In the genomic region with DNA sequence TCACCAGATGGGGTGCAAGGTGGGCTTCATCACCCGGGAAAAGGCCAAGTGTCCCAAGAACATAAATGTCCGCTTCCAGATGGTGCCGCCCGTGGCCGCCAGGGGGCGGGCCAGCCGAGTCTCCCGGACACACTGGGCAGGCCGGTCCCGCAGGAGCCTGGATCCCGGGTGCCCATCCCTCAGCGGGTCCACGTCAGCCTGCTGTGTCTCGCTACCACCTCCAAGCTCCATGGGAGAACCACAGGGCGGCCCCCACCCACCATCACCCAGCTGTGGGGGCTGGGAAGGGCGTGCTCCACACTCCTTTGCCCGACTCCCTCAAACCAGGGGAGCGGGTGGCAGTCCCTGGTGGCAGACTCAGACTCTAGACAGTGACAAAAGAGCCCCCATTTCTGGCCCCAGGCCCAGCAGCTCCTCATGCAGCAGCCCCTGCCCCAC, we compare ENCODE assay signal across 8 cellular contexts. TPM values are rescaled to one million over a fixed set of nuclear protein-coding genes. Genes with fewer than 3 reads are reported as not detected.
DNase-seq lines count a peak whose midpoint lies in the region; ATAC-seq, FAIRE-seq and TF ChIP-seq lines count a peak whose summit lies in the region.

No MANE protein-coding gene starts in this region.

- peak; percentile 74 for DNase-seq in COLO668 (lab: John Stamatoyannopoulos, UW; ENCODE audit: unreplicated experiment)
- DNase-seq in HTR-8/SVneo (ENCODE audit: insufficient read length, low spot score): peak; percentile 87
- peak; percentile 41 for DNase-seq in T follicular helper cell (ENCODE audit: low read depth)
- DNase-seq in adrenal gland: peak; percentile 76 to 92 (median 82)
- peak; percentile 90 for DNase-seq in left ventricle myocardium superior
- DNase-seq in sigmoid colon: peak; percentile 87

- H3K9me3 ChIP-seq in adrenal gland (replicated peaks in 1 of 3) (no peaks in the 10 kb centered on the region), sigmoid colon (no peaks in the 10 kb centered on the region)

- TF ChIP-seq CTCF in adrenal gland (IDR thresholded peaks at IDR 0.05) (peak; percentile 83 to 96 (median 92)), sigmoid colon (IDR thresholded peaks at IDR 0.05) (peak; percentile 38 to 97 (median 82))

- intact Hi-C loops in adrenal gland (cut with DNase I): loop anchor here (5.0 kb wide), 2 partner anchors 79 to 144 kb away; no protein-coding TSS in a partner anchor
- intact Hi-C loops in left ventricle myocardium superior (cut with micrococcal nuclease): loop anchor here (5.0 kb wide), 1 partner anchor 149 kb away; no protein-coding TSS in a partner anchor
- intact Hi-C loops in sigmoid colon (cut with DNase I): loop anchor here (1.0 to 10.0 kb wide), 3 partner anchors 79 to 322 kb away; partner anchors contain the start of gene TMEM121

- no peak overlapping the region for H3K27ac ChIP-seq in adrenal gland
- H3K27ac ChIP-seq in sigmoid colon: no peak overlapping the region

- peak; percentile 45 for ATAC-seq in left ventricle myocardium superior
- ATAC-seq in GM19035 (IDR thresholded peaks at IDR 0.05; ENCODE audit: unreplicated experiment): no peak
- ATAC-seq in HG03442 (IDR thresholded peaks at IDR 0.05; ENCODE audit: unreplicated experiment): no peak

- FAIRE-seq in HTR-8/SVneo (lab: Jason Lieb, UNC): peak; percentile 48

- WGBS in adrenal gland, 4 donors: 5 to 36% (median 9%) methylated on average over 5 to 18 of the region's 18 CpGs
- 3 to 9% methylated on average over 18 of the region's 18 CpGs for WGBS in sigmoid colon, 2 donors

- TF ChIP-seq POLR2A in adrenal gland (IDR thresholded peaks at IDR 0.05) (no peak), sigmoid colon (IDR thresholded peaks at IDR 0.05) (no peak)

- H3K27me3 ChIP-seq in adrenal gland (peaks cover 17% of the 10 kb centered on the region), sigmoid colon (peaks cover 18 to 47% (median 43%) of the 10 kb centered on the region in 3 donors)

- peaks cover 14 to 31% of the 10 kb centered on the region in 2 donors for H3K4me1 ChIP-seq in adrenal gland (replicated peaks in 1 of 2)
- peaks cover 0 to 31% (median 27%) of the 10 kb centered on the region in 4 donors for H3K4me1 ChIP-seq in sigmoid colon

- H3K4me3 ChIP-seq in adrenal gland (no peak overlapping the region), sigmoid colon (no peak overlapping the region)

- H3K36me3 ChIP-seq in adrenal gland (replicated peaks in 1 of 2): no peaks in the 10 kb centered on the region
- H3K36me3 ChIP-seq in sigmoid colon: no peaks in the 10 kb centered on the region

- no peak for TF ChIP-seq EP300 in sigmoid colon (IDR thresholded peaks at IDR 0.05)

RNA-seq across cellular contexts. Expression of gene NUDT14, which starts 22.0 kb away (rescaled TPM):
- total RNA-seq in adrenal gland: 10 to 100 TPM; 25.6 to 55.8 (median 36.6) TPM
- polyA plus RNA-seq in adrenal gland: 10 to 100 TPM in 2 of 3 donors, 1 to 10 TPM in 1; 4.1 to 49.1 (median 48.0) TPM
- total RNA-seq in left ventricle myocardium superior: 34.7 TPM
- 10 to 100 TPM in 1 of 4 donors, 1 to 10 TPM in 3; 4.1 to 10.5 (median 6.1) TPM for total RNA-seq in sigmoid colon
- polyA plus RNA-seq in sigmoid colon: 10 to 100 TPM; 24.3 to 47.4 (median 32.4) TPM

RNA-seq across cellular contexts. Expression of gene JAG2, which starts 34.5 kb away (rescaled TPM):
- 1 to 10 TPM; 1.8 to 5.7 (median 4.0) TPM for total RNA-seq in adrenal gland
- 10 to 100 TPM in 2 of 3 donors, under 1 TPM in 1; 0.93 to 16.2 (median 12.7) TPM for polyA plus RNA-seq in adrenal gland
- total RNA-seq in left ventricle myocardium superior: 33.6 TPM
- total RNA-seq in sigmoid colon: 1 to 10 TPM; 1.8 to 4.2 (median 3.5) TPM
- 10 to 100 TPM in 1 of 3 donors, 1 to 10 TPM in 1, under 1 TPM in 1; 0.60 to 12.3 (median 2.1) TPM for polyA plus RNA-seq in sigmoid colon

RNA-seq across cellular contexts. Expression of gene BTBD6, which starts 45.3 kb away (rescaled TPM):
- total RNA-seq in adrenal gland (10 to 100 TPM; 24.0 to 43.3 (median 33.6) TPM), left ventricle myocardium superior (51.6 TPM), sigmoid colon (10 to 100 TPM; 31.3 to 46.7 (median 37.1) TPM)
- polyA plus RNA-seq in adrenal gland (10 to 100 TPM; 14.3 to 78.5 (median 72.6) TPM), sigmoid colon (10 to 100 TPM; 39.8 to 63.7 (median 51.1) TPM)
